Comparison of ENCODE assay signal across 20 cellular contexts in the genomic region with DNA sequence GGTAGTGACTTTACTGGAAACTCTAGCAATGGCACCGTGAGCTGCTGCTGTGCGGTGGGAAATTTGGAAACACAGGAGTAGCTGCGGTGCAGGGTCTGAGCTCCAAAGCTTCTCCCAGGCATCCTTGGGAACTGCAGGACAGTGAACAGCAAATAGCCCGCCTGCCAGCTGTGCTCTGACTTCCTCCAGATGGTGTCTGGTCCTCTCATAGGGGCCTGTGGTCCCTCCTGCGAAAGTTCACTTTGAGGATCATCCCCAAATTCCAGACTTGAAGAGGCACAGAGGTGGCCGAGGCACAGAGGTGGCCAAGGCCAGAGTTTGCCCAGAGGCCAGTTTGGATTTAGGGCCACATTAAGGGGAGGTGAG.
"Had no signal": no experiment of that assay in that cellular context is flagged by ENCODE, and none has a peak within 500 bp of the region (broad histone marks: within the 10 kb centered on the region; RNA-seq: fewer than 3 reads in every experiment).

No MANE protein-coding gene starts in this region.

- H3K27me3 ChIP-seq: breast epithelium, foreskin keratinocyte, hepatocyte, vagina had no signal

- ATAC-seq: activated T-cell treated with anti-CD3 and anti-CD28 coated beads, Interleukin-2, amount 50 U/mL, for 4 hours; foreskin keratinocyte; left lobe of liver had no signal

- H3K36me3 ChIP-seq: breast epithelium, thoracic aorta, vagina had no signal

- H3K27ac ChIP-seq: breast epithelium, foreskin keratinocyte, hepatocyte, thoracic aorta, vagina had no signal

- H2AFZ ChIP-seq: hepatocyte had no signal

- DNase-seq: activated CD4-positive, alpha-beta T cell treated with anti-CD3 and anti-CD28 coated beads for 4 hours; activated CD4-positive, alpha-beta T cell treated with anti-CD3 and anti-CD28 coated beads, Interleukin-2, amount 50 U/mL, for 48 hours; activated CD4-positive, CD25-positive, alpha-beta regulatory T cell; activated CD8-positive, alpha-beta memory T cell treated with anti-CD3 and anti-CD28 coated beads, Interleukin-2, amount 50 U/mL, for 48 hours; activated naive CD4-positive, alpha-beta T cell treated with Interleukin-2 at 50 U/mL for 16 hours; activated naive CD8-positive, alpha-beta T cell treated with anti-CD3 and anti-CD28 coated beads for 36 hours; activated T-cell treated with anti-CD3 and anti-CD28 coated beads, Interleukin-2, amount 50 U/mL, for 4 hours; effector memory CD4-positive, alpha-beta T cell; foreskin keratinocyte; immature natural killer cell; naive thymus-derived CD4-positive, alpha-beta T cell; posterior cingulate gyrus; stimulated activated CD4-positive, alpha-beta T cell treated with anti-CD3 and anti-CD28 coated beads, Interleukin-4, amount 100 ng/mL, for 24 hours; stimulated activated naive CD4-positive, alpha-beta T cell treated with Interleukin-2 at 50 U/mL for 16 hours had no signal

- H3K9me3 ChIP-seq: breast epithelium, thoracic aorta, vagina had no signal

- H3K4me1 ChIP-seq: breast epithelium, foreskin keratinocyte, vagina had no signal

- H3K4me2 ChIP-seq: hepatocyte had no signal

- H3K79me2 ChIP-seq: hepatocyte had no signal

- H3K4me3 ChIP-seq: breast epithelium, hepatocyte, lung, thoracic aorta, vagina had no signal
